Comparison of ENCODE assay signal across 21 cellular contexts in genomic region chr16:50260206-50261159, GRCh38. TPM values are rescaled to one million over a fixed set of nuclear protein-coding genes. Genes with fewer than 3 reads are reported as not detected.
DNase-seq lines count a peak whose midpoint lies in the region; ATAC-seq and TF ChIP-seq lines count a peak whose summit lies in the region.
"Had no signal": no experiment of that assay in that cellular context is flagged by ENCODE, and none has a peak within 500 bp of the region (broad histone marks: within the 10 kb centered on the region; RNA-seq: fewer than 3 reads in every experiment).

No MANE protein-coding gene starts in this region.

- TF ChIP-seq CTCF in Peyer's patch (IDR thresholded peaks at IDR 0.05) (no peak), chondrocyte (IDR thresholded peaks at IDR 0.05) (no peak), natural killer cell (IDR thresholded peaks at IDR 0.05) (no peak), spleen (IDR thresholded peaks at IDR 0.05 in 8 of 11, conservative IDR thresholded peaks at IDR 0.05 in 3 of 11) (no peak)

- H3K4me3 Mint-ChIP-seq in chondrocyte (ENCODE audit: unreplicated experiment) (no peak overlapping the region), natural killer cell (peak overlapping the region; percentile 6)
- no peak overlapping the region for H3K4me3 Mint-ChIP-seq in stimulated activated naive B cell treated with anti-CD40 and anti-IgM and Interleukin-4, amounts not matched to agents 10 μg/mL and 1 μg/mL and 100 μg/mL, for 72 hours
- H3K4me3 Mint-ChIP-seq: activated CD4-positive, alpha-beta memory T cell treated with anti-CD3 and anti-CD28 coated beads, Interleukin-2, amount 10 ng/mL, durations not matched to agents 7 days and 5 days; activated T-cell treated with anti-CD3 and anti-CD28 coated beads, Interleukin-2, amount 50 U/mL, for 24 hours had no signal

- no peak overlapping the region for H3K4me3 ChIP-seq in Peyer's patch
- H3K4me3 ChIP-seq in spleen: no peak overlapping the region
- H3K4me3 ChIP-seq: heart left ventricle, testis had no signal

- H3K27me3 Mint-ChIP-seq in chondrocyte (ENCODE audit: low read depth) (peaks cover 8% of the 10 kb centered on the region), natural killer cell (ENCODE audit: low read depth in 2 of 2) (no peaks in the 10 kb centered on the region)
- peaks cover 15 to 37% of the 10 kb centered on the region in 2 donors for H3K27me3 Mint-ChIP-seq in stimulated activated naive B cell treated with anti-CD40 and anti-IgM and Interleukin-4, amounts not matched to agents 10 μg/mL and 1 μg/mL and 100 μg/mL, for 72 hours
- H3K27me3 Mint-ChIP-seq: activated T-cell treated with anti-CD3 and anti-CD28 coated beads, Interleukin-2, amount 50 U/mL, for 24 hours had no signal

- H3K27ac Mint-ChIP-seq in chondrocyte (ENCODE audit: unreplicated experiment) (no peak overlapping the region), natural killer cell (peak overlapping the region; percentile 36 to 88)
- H3K27ac Mint-ChIP-seq in stimulated activated naive B cell treated with anti-CD40 and anti-IgM and Interleukin-4, amounts not matched to agents 10 μg/mL and 1 μg/mL and 100 μg/mL, for 72 hours: no peak overlapping the region
- H3K27ac Mint-ChIP-seq: activated CD4-positive, alpha-beta memory T cell treated with anti-CD3 and anti-CD28 coated beads, Interleukin-2, amount 10 ng/mL, durations not matched to agents 7 days and 5 days; activated T-cell treated with anti-CD3 and anti-CD28 coated beads, Interleukin-2, amount 50 U/mL, for 24 hours; CD4-positive, CD25-positive, alpha-beta regulatory T cell had no signal

- no peaks in the 10 kb centered on the region for H3K36me3 Mint-ChIP-seq in chondrocyte (ENCODE audit: low read depth)
- no peaks in the 10 kb centered on the region for H3K36me3 Mint-ChIP-seq in natural killer cell
- H3K36me3 Mint-ChIP-seq in stimulated activated naive B cell treated with anti-CD40 and anti-IgM and Interleukin-4, amounts not matched to agents 10 μg/mL and 1 μg/mL and 100 μg/mL, for 72 hours: peaks cover 0 to 8% of the 10 kb centered on the region in 2 donors
- H3K36me3 Mint-ChIP-seq: CD4-positive, CD25-positive, alpha-beta regulatory T cell had no signal

- DNase-seq in Peyer's patch (peak; percentile 10 to 32 (median 23)), chondrocyte (ENCODE audit: low spot score) (peak; percentile 59), natural killer cell (no peak), spleen (peak; percentile 42)
- DNase-seq in stimulated activated CD4-positive, alpha-beta T cell treated with anti-CD3 and anti-CD28 coated beads, Interleukin-4, amount 100 ng/mL, for 1 hour: no peak
- no peak for DNase-seq in activated CD4-positive, alpha-beta T cell treated with anti-CD3 and anti-CD28 coated beads, Interleukin-2, amount 50 U/mL, for 1 hour
- DNase-seq in stimulated activated naive B cell treated with anti-CD40 and anti-IgM and Interleukin-4, amounts not matched to agents 10 μg/mL and 1 μg/mL and 100 μg/mL, for 72 hours: no peak
- DNase-seq: activated CD4-positive, alpha-beta memory T cell treated with anti-CD3 and anti-CD28 coated beads, Interleukin-2, amount 10 ng/mL, durations not matched to agents 7 days and 5 days; activated CD4-positive, CD25-positive, alpha-beta regulatory T cell; activated naive CD4-positive, alpha-beta T cell treated with anti-CD3 and anti-CD28 coated beads, Interleukin-2, amount 50 U/mL, for 16 hours; activated T-cell treated with anti-CD3 and anti-CD28 coated beads, Interleukin-2, amount 50 U/mL, for 24 hours; CD4-positive, CD25-positive, alpha-beta regulatory T cell; central memory CD4-positive, alpha-beta T cell; DMS153; left ventricle myocardium superior; NCI-H1417 treated with DMSO at 0.1 percent for 48 hours; nucleus accumbens; RPMI8226; testis had no signal

- TF ChIP-seq POLR2A in Peyer's patch (IDR thresholded peaks at IDR 0.05) (no peak), spleen (IDR thresholded peaks at IDR 0.05) (no peak)

- H3K9me3 Mint-ChIP-seq in chondrocyte (ENCODE audit: low read depth) (peaks cover 5% of the 10 kb centered on the region), natural killer cell (no peaks in the 10 kb centered on the region)
- H3K9me3 Mint-ChIP-seq in stimulated activated naive B cell treated with anti-CD40 and anti-IgM and Interleukin-4, amounts not matched to agents 10 μg/mL and 1 μg/mL and 100 μg/mL, for 72 hours: peaks cover 0 to 1% of the 10 kb centered on the region in 2 donors
- H3K9me3 Mint-ChIP-seq: activated CD4-positive, alpha-beta memory T cell treated with anti-CD3 and anti-CD28 coated beads, Interleukin-2, amount 10 ng/mL, durations not matched to agents 7 days and 5 days had no signal

- H3K36me3 ChIP-seq in Peyer's patch (no peaks in the 10 kb centered on the region), spleen (no peaks in the 10 kb centered on the region)
- H3K36me3 ChIP-seq: heart left ventricle had no signal

- no peaks in the 10 kb centered on the region for H3K9me3 ChIP-seq in Peyer's patch
- H3K9me3 ChIP-seq in spleen: no peaks in the 10 kb centered on the region
- H3K9me3 ChIP-seq: testis had no signal

- H3K27me3 ChIP-seq in Peyer's patch (no peaks in the 10 kb centered on the region), spleen (replicated peaks in 1 of 7) (no peaks in the 10 kb centered on the region)
- H3K27me3 ChIP-seq: heart left ventricle, testis had no signal

- H3K4me1 Mint-ChIP-seq in chondrocyte (ENCODE audit: low read depth) (peaks cover 19% of the 10 kb centered on the region), natural killer cell (peaks cover 62 to 68% of the 10 kb centered on the region in 2 donors)
- H3K4me1 Mint-ChIP-seq in stimulated activated naive B cell treated with anti-CD40 and anti-IgM and Interleukin-4, amounts not matched to agents 10 μg/mL and 1 μg/mL and 100 μg/mL, for 72 hours: peaks cover 33 to 45% of the 10 kb centered on the region in 2 donors

- no peak for ATAC-seq in natural killer cell
- ATAC-seq in stimulated activated naive B cell treated with anti-CD40 and anti-IgM and Interleukin-4, amounts not matched to agents 10 μg/mL and 1 μg/mL and 100 μg/mL, for 72 hours (replicated peaks): no peak
- no peak for ATAC-seq in GM18498 (IDR thresholded peaks at IDR 0.05; ENCODE audit: unreplicated experiment)

- no peak overlapping the region for H3K27ac ChIP-seq in Peyer's patch
- H3K27ac ChIP-seq in spleen: peak overlapping the region in 2 of 8 donors; percentile 64 to 68
- H3K27ac ChIP-seq: testis had no signal

- 88 to 96% (median 92%) methylated on average over 8 to 9 of the region's 9 CpGs for WGBS in spleen, 5 donors

- intact Hi-C loops in natural killer cell (cut with micrococcal nuclease): loop anchor here (1.0 kb wide), 1 partner anchor 7 kb away; no protein-coding TSS in a partner anchor
- intact Hi-C loops in spleen (cut with DNase I; ENCODE audit: low total_unique reads): no loop called here

- H3K4me1 ChIP-seq in Peyer's patch: peaks cover 0 to 9% (median 2%) of the 10 kb centered on the region in 4 donors
- peaks cover 13 to 48% (median 23%) of the 10 kb centered on the region in 6 donors for H3K4me1 ChIP-seq in spleen

RNA-seq across cellular contexts. Expression of gene ADCY7, which starts 5.9 kb away (rescaled TPM):
- total RNA-seq in Peyer's patch (10 to 100 TPM in 3 of 4 donors, 1 to 10 TPM in 1; 6.5 to 67.7 (median 21.5) TPM), chondrocyte (8.8 to 11.8 TPM (median 9.1 TPM) in 3 replicates), natural killer cell (100 to 1,000 TPM; 479 to 591 (median 512) TPM), spleen (100 to 1,000 TPM in 5 of 7 donors, 10 to 100 TPM in 2; 68.6 to 158 (median 126) TPM)
- 10 to 100 TPM in 2 of 3 donors, 1 to 10 TPM in 1; 9.8 to 32.3 (median 16.3) TPM for polyA plus RNA-seq in spleen

Comparison
In these comparisons a context has a peak if more than half of its experiments do, and no peak if none do; other contexts are left out.
1. DNase-seq: peak in Peyer's patch (3 of 3), chondrocyte (single experiment) and spleen (single experiment); none in natural killer cell (single experiment), stimulated activated CD4-positive, alpha-beta T cell treated with anti-CD3 and anti-CD28 coated beads, Interleukin-4, amount 100 ng/mL, for 1 hour (single experiment), activated CD4-positive, alpha-beta T cell treated with anti-CD3 and anti-CD28 coated beads, Interleukin-2, amount 50 U/mL, for 1 hour (single experiment) and stimulated activated naive B cell treated with anti-CD40 and anti-IgM and Interleukin-4, amounts not matched to agents 10 μg/mL and 1 μg/mL and 100 μg/mL, for 72 hours (single experiment).
2. H3K27ac Mint-ChIP-seq: peak in natural killer cell (2 of 2); none in chondrocyte (single experiment) and stimulated activated naive B cell treated with anti-CD40 and anti-IgM and Interleukin-4, amounts not matched to agents 10 μg/mL and 1 μg/mL and 100 μg/mL, for 72 hours (single experiment).